20 cellular contexts compared by ENCODE assay signal in the genomic region with DNA sequence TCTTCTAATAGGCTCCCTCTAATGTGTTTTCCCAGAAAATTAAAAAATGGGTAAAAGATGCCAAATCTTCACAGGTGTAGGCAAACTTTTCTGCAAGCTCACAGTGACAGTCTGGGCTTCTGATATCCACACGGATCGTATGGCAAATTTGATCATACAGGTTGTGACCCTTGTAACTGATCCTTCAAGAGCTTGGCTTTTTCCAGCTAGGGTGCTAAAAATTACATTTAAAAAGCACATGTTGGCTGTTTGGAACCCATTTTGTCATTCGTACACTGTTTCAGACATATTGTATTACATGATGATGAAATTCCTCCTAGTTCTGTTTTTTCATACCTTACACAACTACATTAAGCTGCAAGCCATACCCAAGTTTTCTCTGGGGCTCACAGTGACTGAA.
"Had no signal": no experiment of that assay in that cellular context is flagged by ENCODE, and none has a peak within 500 bp of the region (broad histone marks: within the 10 kb centered on the region; RNA-seq: fewer than 3 reads in every experiment).

No MANE protein-coding gene starts in this region.

- H3K9me3 Mint-ChIP-seq: stimulated activated naive CD8-positive, alpha-beta T cell treated with anti-CD3 and anti-CD28 coated beads, Interleukin-15, amount 100 ng/mL, for 72 hours had no signal

- DNase-seq: effector memory CD4-positive, alpha-beta T cell; gastrocnemius medialis; immature natural killer cell; kidney; left cardiac atrium; left ventricle myocardium superior; mucosa of descending colon; naive thymus-derived CD8-positive, alpha-beta T cell; posterior cingulate gyrus; stimulated activated CD4-positive, alpha-beta T cell treated with anti-CD3 and anti-CD28 coated beads, Interleukin-2, amount 100 ng/mL, for 24 hours; stimulated activated CD4-positive, alpha-beta T cell treated with anti-CD3 and anti-CD28 coated beads, Interleukin-4, amount 100 ng/mL, for 4 hours; stimulated activated naive B cell treated with anti-CD40 and anti-IgM and Interleukin-4, amounts not matched to agents 10 μg/mL and 1 μg/mL and 100 μg/mL, for 72 hours; stimulated activated naive CD8-positive, alpha-beta T cell treated with anti-CD3 and anti-CD28 coated beads, Interleukin-15, amount 100 ng/mL, for 72 hours; testis; upper lobe of right lung had no signal

- H3K4me1 ChIP-seq: gastrocnemius medialis, testis, tibial nerve, upper lobe of right lung had no signal

- H3K4me3 ChIP-seq: gastrocnemius medialis, mucosa of descending colon, skin epidermis, testis, tibial nerve, upper lobe of right lung had no signal

- H3K27me3 ChIP-seq: gastrocnemius medialis, testis, tibial nerve, upper lobe of right lung had no signal

- H3K27ac ChIP-seq: gastrocnemius medialis, skin epidermis, testis, upper lobe of right lung had no signal

- H3K36me3 Mint-ChIP-seq: immature natural killer cell; naive thymus-derived CD8-positive, alpha-beta T cell; stimulated activated naive B cell treated with anti-CD40 and anti-IgM and Interleukin-4, amounts not matched to agents 10 μg/mL and 1 μg/mL and 100 μg/mL, for 72 hours had no signal

- H3K4me1 Mint-ChIP-seq: immature natural killer cell; naive thymus-derived CD8-positive, alpha-beta T cell; stimulated activated naive B cell treated with anti-CD40 and anti-IgM and Interleukin-4, amounts not matched to agents 10 μg/mL and 1 μg/mL and 100 μg/mL, for 72 hours; stimulated activated naive CD8-positive, alpha-beta T cell treated with anti-CD3 and anti-CD28 coated beads, Interleukin-15, amount 100 ng/mL, for 72 hours had no signal

- ATAC-seq: esophagus mucosa; gastrocnemius medialis; left cardiac atrium; left ventricle myocardium superior; mucosa of descending colon; naive thymus-derived CD8-positive, alpha-beta T cell; sciatic nerve; stimulated activated naive B cell treated with anti-CD40 and anti-IgM and Interleukin-4, amounts not matched to agents 10 μg/mL and 1 μg/mL and 100 μg/mL, for 72 hours; stimulated activated naive CD8-positive, alpha-beta T cell treated with anti-CD3 and anti-CD28 coated beads, Interleukin-15, amount 100 ng/mL, for 72 hours; upper lobe of right lung had no signal

- H3K4me3 Mint-ChIP-seq: immature natural killer cell; naive thymus-derived CD8-positive, alpha-beta T cell; neural crest cell; stimulated activated naive B cell treated with anti-CD40 and anti-IgM and Interleukin-4, amounts not matched to agents 10 μg/mL and 1 μg/mL and 100 μg/mL, for 72 hours; stimulated activated naive CD8-positive, alpha-beta T cell treated with anti-CD3 and anti-CD28 coated beads, Interleukin-15, amount 100 ng/mL, for 72 hours had no signal

- H3K27ac Mint-ChIP-seq: immature natural killer cell; naive thymus-derived CD8-positive, alpha-beta T cell; stimulated activated naive B cell treated with anti-CD40 and anti-IgM and Interleukin-4, amounts not matched to agents 10 μg/mL and 1 μg/mL and 100 μg/mL, for 72 hours; stimulated activated naive CD8-positive, alpha-beta T cell treated with anti-CD3 and anti-CD28 coated beads, Interleukin-15, amount 100 ng/mL, for 72 hours had no signal

- H3K27me3 Mint-ChIP-seq: stimulated activated naive B cell treated with anti-CD40 and anti-IgM and Interleukin-4, amounts not matched to agents 10 μg/mL and 1 μg/mL and 100 μg/mL, for 72 hours had no signal

- H3K9me3 ChIP-seq: gastrocnemius medialis, mucosa of descending colon, testis, upper lobe of right lung had no signal

- H3K36me3 ChIP-seq: gastrocnemius medialis, tibial nerve, upper lobe of right lung had no signal
